ENCODE assay signal across 24 cellular contexts in the genomic region with DNA sequence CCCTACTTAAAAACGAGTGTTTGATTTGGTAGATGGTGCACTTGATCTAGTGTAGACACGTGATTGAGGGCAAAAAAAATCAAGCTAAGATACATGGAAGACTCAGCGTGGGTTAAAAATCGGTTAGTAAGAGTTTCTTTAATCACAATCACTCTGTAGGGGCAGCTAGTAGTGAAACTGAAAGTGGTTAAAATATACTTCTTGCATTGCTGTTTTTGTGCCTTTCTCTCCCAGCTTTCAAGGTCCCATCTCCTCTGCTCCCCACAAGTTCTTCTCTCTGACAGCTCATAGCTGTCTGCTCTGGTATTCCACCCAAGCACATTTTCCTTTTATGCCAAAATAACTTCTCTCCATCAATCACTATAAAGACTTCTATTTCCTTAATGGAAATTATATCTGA. TPM values are rescaled to one million over a fixed set of nuclear protein-coding genes. Genes with fewer than 3 reads are reported as not detected.
DNase-seq lines count a peak whose midpoint lies in the region; ATAC-seq and TF ChIP-seq lines count a peak whose summit lies in the region.
"Had no signal": no experiment of that assay in that cellular context is flagged by ENCODE, and none has a peak within 500 bp of the region (broad histone marks: within the 10 kb centered on the region; RNA-seq: fewer than 3 reads in every experiment).

No MANE protein-coding gene starts in this region.

- no peak for DNase-seq in activated CD4-positive, alpha-beta T cell treated with anti-CD3 and anti-CD28 coated beads, Interleukin-2, amount 10 ng/mL, durations not matched to agents 7 days and 5 days
- no peak for DNase-seq in activated CD4-positive, alpha-beta T cell treated with anti-CD3 and anti-CD28 coated beads, Interleukin-2, amount 50 U/mL, for 4 hours
- DNase-seq in SK-N-SH (no peak), hepatocyte (ENCODE audit: low spot score) (no peak), NCI-H146 treated with DMSO at 0.1 percent for 48 hours (lab: John Stamatoyannopoulos, UW; ENCODE audit: unreplicated experiment) (no peak)
- DNase-seq in stimulated activated naive CD4-positive, alpha-beta T cell treated with Interleukin-2 at 50 U/mL for 16 hours (lab: John Stamatoyannopoulos, UW), result no peak
- DNase-seq: 8988T; activated CD4-positive, CD25-positive, alpha-beta regulatory T cell treated with anti-CD3 and anti-CD28 coated beads, Interleukin-2, amount 50 U/mL, for 72 hours; activated gamma-delta T cell; colonic mucosa; KG1; NCI-H1436; NCI-H345; NK-92 treated with Interleukin-12 subunit alpha and Interleukin-12 subunit beta, amount 100 ng/mL, for 24 hours; Right ventricle myocardium superior; stimulated activated CD4-positive, alpha-beta T cell treated with anti-CD3 and anti-CD28 coated beads, Interleukin-12 subunit alpha, Interleukin-12 subunit beta, amount 100 ng/mL, for 4 hours had no signal

- no peaks in the 10 kb centered on the region for H3K9me3 ChIP-seq in SK-N-SH
- no peaks in the 10 kb centered on the region for H3K9me3 ChIP-seq in hepatocyte (ENCODE audit: low read depth)
- H3K9me3 ChIP-seq: ascending aorta; BLaER1 treated with 17β-estradiol and CSF1 and Interleukin-3, amounts not matched to agents 10 nM and 100 nM; colonic mucosa; gastroesophageal sphincter; upper lobe of left lung had no signal

- H3K4me1 ChIP-seq in SK-N-SH (ENCODE audit: control insufficient read depth in 1 of 2, insufficient read depth in 2 of 2, low read depth in 1 of 2, low read length in 1 of 2), result no peaks in the 10 kb centered on the region
- no peaks in the 10 kb centered on the region for H3K4me1 ChIP-seq in hepatocyte (ENCODE audit: insufficient read depth)
- H3K4me1 ChIP-seq: ascending aorta; BLaER1 treated with 17β-estradiol and CSF1 and Interleukin-3, amounts not matched to agents 10 nM and 100 nM; colonic mucosa; upper lobe of left lung had no signal

- H3K9ac ChIP-seq in SK-N-SH, result no peak overlapping the region
- H3K9ac ChIP-seq: BLaER1 treated with 17β-estradiol and CSF1 and Interleukin-3, amounts not matched to agents 10 nM and 100 nM had no signal

- no peak for TF ChIP-seq EP300 in SK-N-SH (IDR thresholded peaks at IDR 0.05; ENCODE audit: borderline replicate concordance in 1 of 2, low read depth in 1 of 2, low read length in 1 of 2)

- H3K4me2 ChIP-seq in SK-N-SH (0 out of 2 replicates have a peak overlapping the region, but pooled peaks have one; percentile 3), hepatocyte (peak overlapping the region; percentile 17)
- H3K4me2 ChIP-seq: BLaER1 treated with 17β-estradiol and CSF1 and Interleukin-3, amounts not matched to agents 10 nM and 100 nM had no signal

- H3K9me2 ChIP-seq in SK-N-SH (no peaks in the 10 kb centered on the region), hepatocyte (replicated peaks; ENCODE audit: insufficient read depth) (no peaks in the 10 kb centered on the region)

- H3K27ac ChIP-seq in SK-N-SH (ENCODE audit: low read depth in 2 of 2, low read length in 1 of 2) (no peak overlapping the region), hepatocyte (no peak overlapping the region)
- H3K27ac ChIP-seq: ascending aorta; BLaER1 treated with 17β-estradiol and CSF1 and Interleukin-3, amounts not matched to agents 10 nM and 100 nM; colonic mucosa; gastroesophageal sphincter; upper lobe of left lung had no signal

- H3K27ac Mint-ChIP-seq in activated CD4-positive, alpha-beta T cell treated with anti-CD3 and anti-CD28 coated beads, Interleukin-2, amount 10 ng/mL, durations not matched to agents 7 days and 5 days, result peak overlapping the region; percentile 81
- H3K27ac Mint-ChIP-seq in stimulated activated naive CD8-positive, alpha-beta T cell treated with anti-CD3 and anti-CD28 coated beads, Interleukin-15, Interleukin-2, amounts not matched to agents 100 ng/mL and 50 ng/mL, for 24 hours, result no peak overlapping the region
- H3K27ac Mint-ChIP-seq: stimulated activated effector memory CD8-positive, alpha-beta T cell treated with anti-CD3 and anti-CD28 coated beads, Interleukin-12 subunit alpha, Interleukin-12 subunit beta, amount 100 ng/mL, for 72 hours had no signal

- peak overlapping the region; percentile 50; the same call in 1 of the 2 replicates for H2AFZ ChIP-seq in SK-N-SH (ENCODE audit: low read depth)
- peak overlapping the region; percentile 23 for H2AFZ ChIP-seq in hepatocyte

- H3K4me3 Mint-ChIP-seq in activated CD4-positive, alpha-beta T cell treated with anti-CD3 and anti-CD28 coated beads, Interleukin-2, amount 10 ng/mL, durations not matched to agents 7 days and 5 days, result no peak overlapping the region
- H3K4me3 Mint-ChIP-seq in stimulated activated naive CD8-positive, alpha-beta T cell treated with anti-CD3 and anti-CD28 coated beads, Interleukin-15, Interleukin-2, amounts not matched to agents 100 ng/mL and 50 ng/mL, for 24 hours, result peak overlapping the region; percentile 21
- H3K4me3 Mint-ChIP-seq: stimulated activated effector memory CD8-positive, alpha-beta T cell treated with anti-CD3 and anti-CD28 coated beads, Interleukin-12 subunit alpha, Interleukin-12 subunit beta, amount 100 ng/mL, for 72 hours had no signal

- WGBS in SK-N-SH (ENCODE audit: low lambda C conversion rate), result 63% methylated on average over 4 of the region's 4 CpGs
- WGBS in hepatocyte (ENCODE audit: low lambda C conversion rate, missing lambda C conversion rate), result 73% methylated on average over 4 of the region's 4 CpGs

- ATAC-seq in GM19467 (IDR thresholded peaks at IDR 0.05; ENCODE audit: unreplicated experiment), result no peak
- ATAC-seq: gastroesophageal sphincter; stimulated activated effector memory CD8-positive, alpha-beta T cell treated with anti-CD3 and anti-CD28 coated beads, Interleukin-12 subunit alpha, Interleukin-12 subunit beta, amount 100 ng/mL, for 72 hours had no signal

- CTCF ChIA-PET in activated CD4-positive, alpha-beta T cell treated with anti-CD3 and anti-CD28 coated beads, Interleukin-2, amount 10 ng/mL, durations not matched to agents 7 days and 5 days (lab: Charles Lee), result no interaction called here
- CTCF ChIA-PET in SK-N-SH (lab: Yijun Ruan, JAX), result no interaction called here

- H4K20me1 ChIP-seq in SK-N-SH (ENCODE audit: insufficient read depth) (no peaks in the 10 kb centered on the region), hepatocyte (ENCODE audit: insufficient read depth, poor library complexity, severe bottlenecking) (no peaks in the 10 kb centered on the region)
- H4K20me1 ChIP-seq: BLaER1 treated with 17β-estradiol and CSF1 and Interleukin-3, amounts not matched to agents 10 nM and 100 nM had no signal

- no peaks in the 10 kb centered on the region for H3F3A ChIP-seq in SK-N-SH (replicated peaks; ENCODE audit: insufficient read depth)

- POLR2A ChIA-PET in activated CD4-positive, alpha-beta T cell treated with anti-CD3 and anti-CD28 coated beads, Interleukin-2, amount 10 ng/mL, durations not matched to agents 7 days and 5 days (lab: Charles Lee), result no interaction called here
- POLR2A ChIA-PET in SK-N-SH (lab: Yijun Ruan, JAX), result interaction anchor here (0.5 kb wide), 1 partner anchor 172 kb away, joined by 4 read pairs; no protein-coding TSS in a partner anchor

- TF ChIP-seq RAD21 in SK-N-SH (IDR thresholded peaks at IDR 0.05; ENCODE audit: low read length), result no peak

- no peaks in the 10 kb centered on the region for H3K79me2 ChIP-seq in SK-N-SH (ENCODE audit: insufficient read depth)
- H3K79me2 ChIP-seq in hepatocyte, result no peaks in the 10 kb centered on the region

- TF ChIP-seq CTCF in SK-N-SH (IDR thresholded peaks at IDR 0.05), result no peak
- TF ChIP-seq CTCF in hepatocyte (IDR thresholded peaks at IDR 0.05; ENCODE audit: poor library complexity), result no peak

- no peaks in the 10 kb centered on the region for H3K36me3 Mint-ChIP-seq in activated CD4-positive, alpha-beta T cell treated with anti-CD3 and anti-CD28 coated beads, Interleukin-2, amount 10 ng/mL, durations not matched to agents 7 days and 5 days (ENCODE audit: low read depth)
- no peaks in the 10 kb centered on the region for H3K36me3 Mint-ChIP-seq in stimulated activated naive CD8-positive, alpha-beta T cell treated with anti-CD3 and anti-CD28 coated beads, Interleukin-15, Interleukin-2, amounts not matched to agents 100 ng/mL and 50 ng/mL, for 24 hours (ENCODE audit: low read depth)
- H3K36me3 Mint-ChIP-seq: stimulated activated effector memory CD8-positive, alpha-beta T cell treated with anti-CD3 and anti-CD28 coated beads, Interleukin-12 subunit alpha, Interleukin-12 subunit beta, amount 100 ng/mL, for 72 hours had no signal

- H3K27me3 ChIP-seq in SK-N-SH (ENCODE audit: insufficient read depth), result no peaks in the 10 kb centered on the region
- no peaks in the 10 kb centered on the region for H3K27me3 ChIP-seq in hepatocyte
- H3K27me3 ChIP-seq: ascending aorta; BLaER1 treated with 17β-estradiol and CSF1 and Interleukin-3, amounts not matched to agents 10 nM and 100 nM; colonic mucosa; gastroesophageal sphincter; upper lobe of left lung had no signal

- peaks cover 5% of the 10 kb centered on the region for H3K4me1 Mint-ChIP-seq in activated CD4-positive, alpha-beta T cell treated with anti-CD3 and anti-CD28 coated beads, Interleukin-2, amount 10 ng/mL, durations not matched to agents 7 days and 5 days
- peaks cover 6% of the 10 kb centered on the region for H3K4me1 Mint-ChIP-seq in stimulated activated naive CD8-positive, alpha-beta T cell treated with anti-CD3 and anti-CD28 coated beads, Interleukin-15, Interleukin-2, amounts not matched to agents 100 ng/mL and 50 ng/mL, for 24 hours (ENCODE audit: low read depth)
- H3K4me1 Mint-ChIP-seq: stimulated activated effector memory CD8-positive, alpha-beta T cell treated with anti-CD3 and anti-CD28 coated beads, Interleukin-12 subunit alpha, Interleukin-12 subunit beta, amount 100 ng/mL, for 72 hours had no signal

- H3K9me3 Mint-ChIP-seq in activated CD4-positive, alpha-beta T cell treated with anti-CD3 and anti-CD28 coated beads, Interleukin-2, amount 10 ng/mL, durations not matched to agents 7 days and 5 days, result no peaks in the 10 kb centered on the region
- no peaks in the 10 kb centered on the region for H3K9me3 Mint-ChIP-seq in stimulated activated naive CD8-positive, alpha-beta T cell treated with anti-CD3 and anti-CD28 coated beads, Interleukin-15, Interleukin-2, amounts not matched to agents 100 ng/mL and 50 ng/mL, for 24 hours

- no peaks in the 10 kb centered on the region for H3K36me3 ChIP-seq in SK-N-SH (replicated peaks in 1 of 2; ENCODE audit: control insufficient read depth in 1 of 2, insufficient read depth in 2 of 2, low read length in 1 of 2)
- no peaks in the 10 kb centered on the region for H3K36me3 ChIP-seq in hepatocyte (replicated peaks; ENCODE audit: insufficient read depth, low read depth)
- H3K36me3 ChIP-seq: ascending aorta; BLaER1 treated with 17β-estradiol and CSF1 and Interleukin-3, amounts not matched to agents 10 nM and 100 nM; colonic mucosa; gastroesophageal sphincter; upper lobe of left lung had no signal

- H3K4me3 ChIP-seq in SK-N-SH (ENCODE audit: low read depth in 2 of 2, low read length in 1 of 2), result no peak overlapping the region
- no peak overlapping the region for H3K4me3 ChIP-seq in hepatocyte
- H3K4me3 ChIP-seq: ascending aorta; BLaER1 treated with 17β-estradiol and CSF1 and Interleukin-3, amounts not matched to agents 10 nM and 100 nM; colonic mucosa; gastroesophageal sphincter had no signal

- H3K27me3 Mint-ChIP-seq in activated CD4-positive, alpha-beta T cell treated with anti-CD3 and anti-CD28 coated beads, Interleukin-2, amount 10 ng/mL, durations not matched to agents 7 days and 5 days, result no peaks in the 10 kb centered on the region
- H3K27me3 Mint-ChIP-seq in stimulated activated naive CD8-positive, alpha-beta T cell treated with anti-CD3 and anti-CD28 coated beads, Interleukin-15, Interleukin-2, amounts not matched to agents 100 ng/mL and 50 ng/mL, for 24 hours, result no peaks in the 10 kb centered on the region

RNA-seq across cellular contexts. Expression of gene DAOA, which starts 20.1 kb away (rescaled TPM):
- total RNA-seq in activated CD4-positive, alpha-beta T cell treated with anti-CD3 and anti-CD28 coated beads, Interleukin-2, amount 10 ng/mL, durations not matched to agents 7 days and 5 days, result not detected
- polyA plus RNA-seq in SK-N-SH (2012; rRNA removed) (not detected in 2 replicates), hepatocyte (not detected in 2 replicates)
- not detected in 2 replicates for polyA plus RNA-seq in SK-N-SH (2012; cell fraction: cytosol; rRNA removed)
- polyA plus RNA-seq in SK-N-SH (2012; cell fraction: nucleus; rRNA removed), result not detected in 2 replicates
- not detected in 2 replicates for total RNA-seq in hepatocyte
- total RNA-seq: ascending aorta, colonic mucosa, gastroesophageal sphincter, liver, Right ventricle myocardium superior, upper lobe of left lung had no signal
- polyA plus RNA-seq: liver had no signal
